27 cellular contexts compared by ENCODE assay signal in the genomic region with DNA sequence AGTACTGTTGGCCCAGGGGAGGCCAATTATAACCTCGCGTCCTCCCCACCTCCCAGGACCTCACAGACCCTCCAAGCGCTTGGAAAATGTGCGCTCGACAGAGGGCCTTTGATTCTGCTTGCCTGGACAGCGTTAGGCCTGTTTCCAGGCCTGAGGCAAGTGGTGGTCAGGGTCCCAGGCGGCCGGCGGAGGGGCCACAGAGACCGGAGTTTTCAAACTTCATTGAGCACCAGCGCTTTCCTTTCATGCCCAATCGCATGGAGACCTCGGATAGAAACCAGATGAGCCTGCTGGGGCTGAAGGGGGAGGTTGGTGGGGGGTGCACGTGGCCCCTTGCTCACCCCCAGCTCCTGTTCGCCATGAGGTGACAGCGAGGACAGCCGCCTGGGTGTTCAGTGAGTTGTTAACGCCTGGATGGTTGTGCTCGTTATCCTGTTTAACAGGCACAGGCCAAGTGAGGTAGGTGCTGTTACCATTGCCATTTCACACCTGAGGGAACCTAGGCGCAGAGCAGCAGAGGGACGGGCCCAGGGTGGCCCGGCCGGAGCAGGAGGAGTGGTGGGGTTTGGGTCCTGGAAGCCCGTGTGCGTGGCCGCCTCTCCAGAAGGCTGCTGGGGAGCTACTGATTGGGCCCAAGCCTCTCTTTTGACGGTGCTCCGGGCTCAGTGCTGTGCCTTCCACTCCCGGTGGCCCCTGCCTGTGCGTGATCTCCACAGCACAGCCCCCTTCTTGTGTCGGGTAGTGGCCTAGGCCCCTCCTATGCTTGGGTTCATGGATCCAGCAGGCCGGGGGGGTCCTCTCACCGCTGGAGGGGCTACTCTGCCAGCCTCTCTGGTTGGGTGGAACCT. TPM values are rescaled to one million over a fixed set of nuclear protein-coding genes. Genes with fewer than 3 reads are reported as not detected.
DNase-seq lines count a peak whose midpoint lies in the region; ATAC-seq, FAIRE-seq and TF ChIP-seq lines count a peak whose summit lies in the region.
"Had no signal": no experiment of that assay in that cellular context is flagged by ENCODE, and none has a peak within 500 bp of the region (broad histone marks: within the 10 kb centered on the region; RNA-seq: fewer than 3 reads in every experiment).

No MANE protein-coding gene starts in this region.

- no peaks in the 10 kb centered on the region for H3K79me1 ChIP-seq in neuronal stem cell (ENCODE audit: low read depth, low read length)

- in situ Hi-C loops in GM13976 (cut with MboI; ENCODE audit: low sequenced_read_pairs, unreplicated experiment) = no loop called here

- H3K4me1 ChIP-seq in kidney (ENCODE audit: control insufficient read depth in 1 of 2, insufficient read depth in 1 of 2, low read depth in 1 of 2, low read length in 2 of 2) = peaks cover 0 to 4% of the 10 kb centered on the region in 2 donors
- peaks cover 8 to 15% of the 10 kb centered on the region in 2 donors for H3K4me1 ChIP-seq in neuronal stem cell (ENCODE audit: control insufficient read depth in 2 of 2, insufficient read depth in 1 of 2, low read depth in 1 of 2, low read length in 2 of 2)
- no peaks in the 10 kb centered on the region for H3K4me1 ChIP-seq in aorta (ENCODE audit: control insufficient read depth in 1 of 2, insufficient read depth in 2 of 2, low read length in 2 of 2)

- H2BK120ac ChIP-seq in neuronal stem cell (ENCODE audit: low read depth, low read length) = peak overlapping the region; percentile 23

- H3K4ac ChIP-seq in neuronal stem cell (ENCODE audit: low read length) = no peak overlapping the region

- H2AK5ac ChIP-seq in neuronal stem cell (ENCODE audit: low read depth, low read length) = peak overlapping the region; percentile 45

- no peak overlapping the region for H2AFZ ChIP-seq in neuronal stem cell (ENCODE audit: low read length)

- H4K91ac ChIP-seq in neuronal stem cell (ENCODE audit: low read depth, low read length, poor library complexity) = no peak overlapping the region

- WGBS in neuronal stem cell (ENCODE audit: extremely low coverage in 2 of 2, insufficient read length in 2 of 2, insufficient replicate concordance in 1 of 2), 2 donors = no CpG with 5 or more reads among the region's 33 CpGs
- WGBS in aorta, 2 donors = 89 to 90% methylated on average over 33 of the region's 33 CpGs

- ATAC-seq in aorta (ENCODE audit: low FRiP score) = peak; percentile 5
- ATAC-seq: HCT116 had no signal

- H3K4me3 ChIP-seq in kidney (ENCODE audit: low read length in 2 of 2) = no peak overlapping the region
- no peak overlapping the region for H3K4me3 ChIP-seq in neuronal stem cell (ENCODE audit: low read length in 2 of 2)
- H3K4me3 ChIP-seq in aorta (ENCODE audit: low read length in 2 of 2) = no peak overlapping the region

- peak overlapping the region; percentile 49 for H3K14ac ChIP-seq in neuronal stem cell (ENCODE audit: low read length)

- H2BK5ac ChIP-seq in neuronal stem cell (ENCODE audit: low read length) = no peak overlapping the region

- H3K18ac ChIP-seq in neuronal stem cell (ENCODE audit: low read length) = peak overlapping the region; percentile 2

- H2BK12ac ChIP-seq in neuronal stem cell (ENCODE audit: low read length) = no peak overlapping the region

- H3K36me3 ChIP-seq in kidney (ENCODE audit: control insufficient read depth in 1 of 2, insufficient read depth in 2 of 2, low read length in 2 of 2) (no peaks in the 10 kb centered on the region), neuronal stem cell (replicated peaks in 1 of 2; ENCODE audit: control insufficient read depth in 2 of 2, insufficient read depth in 2 of 2, low read length in 2 of 2) (no peaks in the 10 kb centered on the region), aorta (ENCODE audit: control insufficient read depth in 1 of 2, insufficient read depth in 2 of 2, low read length in 1 of 2) (no peaks in the 10 kb centered on the region)
- H3K36me3 ChIP-seq: BE2C had no signal

- H3K27ac ChIP-seq in kidney (ENCODE audit: low read depth in 2 of 2, low read length in 2 of 2) (no peak overlapping the region), neuronal stem cell (replicated peaks; ENCODE audit: low read length) (no peak overlapping the region), aorta (ENCODE audit: low read depth in 1 of 2, low read length in 2 of 2) (no peak overlapping the region)

- H3K9ac ChIP-seq in kidney (ENCODE audit: low read length in 2 of 2) = no peak overlapping the region
- no peak overlapping the region for H3K9ac ChIP-seq in neuronal stem cell (ENCODE audit: low read depth, low read length, poor library complexity)

- H3K4me2 ChIP-seq in neuronal stem cell (ENCODE audit: insufficient read depth, low read length, poor library complexity, severe bottlenecking) = no peak overlapping the region

- H3K9me3 ChIP-seq in kidney (ENCODE audit: control insufficient read depth in 1 of 2, low read length in 2 of 2) = no peaks in the 10 kb centered on the region
- no peaks in the 10 kb centered on the region for H3K9me3 ChIP-seq in neuronal stem cell (replicated peaks in 1 of 2; ENCODE audit: control insufficient read depth in 2 of 2, insufficient read depth in 1 of 2, low read depth in 1 of 2, low read length in 2 of 2)
- no peaks in the 10 kb centered on the region for H3K9me3 ChIP-seq in aorta (ENCODE audit: control insufficient read depth, low read length)
- H3K9me3 ChIP-seq: BE2C had no signal

- H2BK15ac ChIP-seq in neuronal stem cell (ENCODE audit: low read length) = no peak overlapping the region

- TF ChIP-seq CTCF in kidney (IDR thresholded peaks at IDR 0.05; ENCODE audit: borderline replicate concordance, extremely low read depth, insufficient read depth) (no peak), GM13976 (IDR thresholded peaks at IDR 0.05; ENCODE audit: borderline replicate concordance, control extremely low read depth, extremely low read depth, insufficient read depth, missing control alignments) (no peak)

- DNase-seq in SK-N-DZ (ENCODE audit: low spot score) (peak; percentile 59), kidney (peak; percentile 53), neuronal stem cell (ENCODE audit: low spot score) (no peak), aorta (peak in 1 of 2 donors; percentile 67), cerebellar nuclear complex (lab: John Stamatoyannopoulos, UW) (no peak), GM13976 (ENCODE audit: low spot score) (no peak)
- DNase-seq in stimulated activated naive CD4-positive, alpha-beta T cell treated with Interleukin-2 at 50 U/mL for 16 hours (lab: John Stamatoyannopoulos, UW) = no peak
- DNase-seq: ACHN; BE2C; C1 segment of cervical spinal cord; CD4-positive, CD25-positive, alpha-beta regulatory T cell; COR-L47; DMS 273 treated with DMSO at 0.1 percent for 48 hours; DMS53; DND-41; EL; GOT3; H7; HFFc6; IMR-90 had no signal

- FAIRE-seq in kidney (lab: Jason Lieb, UNC) = no peak
- FAIRE-seq: A204.1, G401.6, GM12891, GM18507, HTR-8/SVneo had no signal

- H3K23ac ChIP-seq in neuronal stem cell (ENCODE audit: low read depth, low read length, poor library complexity) = no peak overlapping the region

- H4K8ac ChIP-seq in neuronal stem cell (ENCODE audit: low read depth, low read length) = no peak overlapping the region

- intact Hi-C loops in kidney (cut with DNase I) = no loop called here
- intact Hi-C loops in aorta (cut with DNase I) = no loop called here

- H3K27me3 ChIP-seq in neuronal stem cell (ENCODE audit: control insufficient read depth in 3 of 3, insufficient read depth in 3 of 3, low read depth in 1 of 3, low read length in 3 of 3) (peaks cover 0 to 30% (median 0%) of the 10 kb centered on the region in 3 experiments), aorta (ENCODE audit: control insufficient read depth in 1 of 2, insufficient read depth in 2 of 2, low read length in 1 of 2) (no peaks in the 10 kb centered on the region)
- H3K27me3 ChIP-seq: BE2C had no signal

RNA-seq across cellular contexts. Expression of a gene that starts 40.8 kb away (rescaled TPM):
- polyA plus RNA-seq in SK-N-DZ (2014; cell fraction: cytosol; rRNA removed) = 1.4 and 1.5 TPM in 2 replicates
- 2.9 and 3.0 TPM in 2 replicates for polyA plus RNA-seq in SK-N-DZ (2014; cell fraction: nucleus; rRNA removed)
- total RNA-seq in kidney (0.63 TPM), aorta (1 to 10 TPM; 1.6 to 2.8 TPM)
- polyA plus RNA-seq in kidney (ENCODE audit: insufficient read depth, low read depth, low replicate concordance) (0.19 TPM), aorta (under 1 TPM in 1 of 2 donors, not detected in 1; 0.56 TPM)
- 0.26 TPM for polyA plus RNA-seq in neuronal stem cell (2013, experiment 1 of 2)
- polyA plus RNA-seq in neuronal stem cell (2013, experiment 2 of 2) = 0.36 TPM
- total RNA-seq: HFFc6 had no signal
- polyA plus RNA-seq: CD8-positive, alpha-beta memory T cell had no signal

Comparison
In these comparisons a context has a peak if more than half of its experiments do, and no peak if none do; other contexts are left out.
1. DNase-seq: peak in SK-N-DZ (single experiment) and kidney (single experiment); none in neuronal stem cell (single experiment), stimulated activated naive CD4-positive, alpha-beta T cell treated with Interleukin-2 at 50 U/mL for 16 hours (single experiment), cerebellar nuclear complex (0 of 2) and GM13976 (single experiment).